ENCODE assay signal across 12 cellular contexts in the genomic region with DNA sequence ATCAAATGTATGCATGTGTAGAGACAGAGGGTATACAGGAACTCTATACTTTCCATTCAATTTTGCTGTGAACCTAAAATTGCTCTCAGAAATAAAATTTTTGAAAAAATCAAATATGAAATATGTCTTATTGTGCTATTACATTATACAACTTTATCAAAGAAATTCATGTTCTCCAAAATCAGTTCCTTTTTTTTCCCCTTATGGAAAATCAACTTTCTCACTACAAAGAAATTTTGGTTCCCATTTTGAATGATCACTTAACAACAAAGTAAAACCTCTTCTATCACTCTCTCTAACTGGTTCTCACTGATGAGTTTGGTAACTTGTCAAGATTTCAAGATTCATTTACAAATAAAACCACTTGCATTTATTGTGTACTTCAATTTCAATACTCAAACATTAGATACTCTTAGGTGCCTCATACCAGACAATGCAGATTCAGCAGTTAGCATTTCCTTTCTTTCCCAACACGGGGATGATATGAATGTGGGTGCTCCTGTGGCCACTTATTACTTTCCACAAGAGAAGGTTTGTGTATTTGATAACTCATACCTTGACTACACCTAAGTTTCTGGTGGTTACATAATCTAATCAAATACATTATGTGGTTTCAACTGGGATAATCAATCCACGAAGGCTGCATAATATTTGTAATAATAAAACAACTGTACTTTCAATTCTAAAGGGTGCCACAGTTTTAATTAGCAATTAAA. TPM values are rescaled to one million over a fixed set of nuclear protein-coding genes. Genes with fewer than 3 reads are reported as not detected.
DNase-seq lines count a peak whose midpoint lies in the region; ATAC-seq and TF ChIP-seq lines count a peak whose summit lies in the region.
"Had no signal": no experiment of that assay in that cellular context is flagged by ENCODE, and none has a peak within 500 bp of the region (broad histone marks: within the 10 kb centered on the region; RNA-seq: fewer than 3 reads in every experiment).

No MANE protein-coding gene starts in this region.

- intact Hi-C loops in activated CD4-positive, alpha-beta memory T cell treated with anti-CD3 and anti-CD28 coated beads for 36 hours (cut with micrococcal nuclease): loop anchor here (10.0 kb wide), 1 partner anchor 1650 kb away; a partner anchor contains a TSS

- no peak overlapping the region for H3K9ac ChIP-seq in MM.1S (ENCODE audit: low read length)

- H3K36me3 Mint-ChIP-seq in activated CD4-positive, alpha-beta memory T cell treated with anti-CD3 and anti-CD28 coated beads for 36 hours: peaks cover 1% of the 10 kb centered on the region
- H3K36me3 Mint-ChIP-seq in activated CD4-positive, alpha-beta memory T cell treated with anti-CD3 and anti-CD28 coated beads, Interleukin-2, amount 10 ng/mL, durations not matched to agents 7 days and 5 days (ENCODE audit: low read depth): peaks cover 16% of the 10 kb centered on the region
- H3K36me3 Mint-ChIP-seq in central memory CD8-positive, alpha-beta T cell (ENCODE audit: insufficient read depth): peaks cover 8% of the 10 kb centered on the region
- H3K36me3 Mint-ChIP-seq in stimulated activated effector memory CD8-positive, alpha-beta T cell treated with anti-CD3 and anti-CD28 coated beads, Interleukin-12 subunit alpha, Interleukin-12 subunit beta, amount 100 ng/mL, for 72 hours: peaks cover 4% of the 10 kb centered on the region

- peak; percentile 43 for DNase-seq in activated CD4-positive, alpha-beta memory T cell treated with anti-CD3 and anti-CD28 coated beads for 36 hours
- DNase-seq in activated CD4-positive, alpha-beta memory T cell treated with anti-CD3 and anti-CD28 coated beads, Interleukin-2, amount 10 ng/mL, durations not matched to agents 7 days and 5 days: no peak
- DNase-seq in MM.1S (no peak), SKM-1 treated with dmso at 0.1 percent for 144 hours (lab: John Stamatoyannopoulos, UW; ENCODE audit: unreplicated experiment) (no peak), midbrain (lab: John Stamatoyannopoulos, UW) (no peak), HCEC 1CT (no peak)
- no peak for DNase-seq in central memory CD8-positive, alpha-beta T cell (ENCODE audit: low spot score in 2 of 2)
- no peak for DNase-seq in stimulated activated effector memory CD8-positive, alpha-beta T cell treated with anti-CD3 and anti-CD28 coated beads, Interleukin-12 subunit alpha, Interleukin-12 subunit beta, amount 100 ng/mL, for 72 hours (ENCODE audit: low spot score in 2 of 2)
- DNase-seq: KG1, kidney had no signal

- no peak for ATAC-seq in central memory CD8-positive, alpha-beta T cell (replicated peaks; ENCODE audit: extremely low read depth, poor library complexity, severe bottlenecking)
- ATAC-seq in stimulated activated effector memory CD8-positive, alpha-beta T cell treated with anti-CD3 and anti-CD28 coated beads, Interleukin-12 subunit alpha, Interleukin-12 subunit beta, amount 100 ng/mL, for 72 hours: peak; percentile 80

- peaks cover 4% of the 10 kb centered on the region; the same call in 1 of the 2 replicates for H3F3A ChIP-seq in MM.1S (ENCODE audit: insufficient read depth, low read length)

- H2AFZ ChIP-seq in MM.1S (ENCODE audit: low read length): no peak overlapping the region

- no peak overlapping the region for H3K27ac ChIP-seq in MM.1S (ENCODE audit: low read length)
- H3K27ac ChIP-seq: SJSA1 had no signal

- H3K27me3 ChIP-seq in MM.1S (replicated peaks; ENCODE audit: insufficient read depth, low read length): no peaks in the 10 kb centered on the region
- H3K27me3 ChIP-seq: SJSA1 had no signal

- H3K4me1 Mint-ChIP-seq in activated CD4-positive, alpha-beta memory T cell treated with anti-CD3 and anti-CD28 coated beads for 36 hours (ENCODE audit: low read depth): peaks cover 60% of the 10 kb centered on the region
- H3K4me1 Mint-ChIP-seq in activated CD4-positive, alpha-beta memory T cell treated with anti-CD3 and anti-CD28 coated beads, Interleukin-2, amount 10 ng/mL, durations not matched to agents 7 days and 5 days: peaks cover 44% of the 10 kb centered on the region
- peaks cover 80% of the 10 kb centered on the region for H3K4me1 Mint-ChIP-seq in central memory CD8-positive, alpha-beta T cell
- peaks cover 75% of the 10 kb centered on the region for H3K4me1 Mint-ChIP-seq in stimulated activated effector memory CD8-positive, alpha-beta T cell treated with anti-CD3 and anti-CD28 coated beads, Interleukin-12 subunit alpha, Interleukin-12 subunit beta, amount 100 ng/mL, for 72 hours

- peak overlapping the region; percentile 25; the same call in 1 of the 2 replicates for H3K4me2 ChIP-seq in MM.1S (ENCODE audit: low read depth, low read length)

- no peak overlapping the region for H3K27ac Mint-ChIP-seq in activated CD4-positive, alpha-beta memory T cell treated with anti-CD3 and anti-CD28 coated beads for 36 hours
- H3K27ac Mint-ChIP-seq in activated CD4-positive, alpha-beta memory T cell treated with anti-CD3 and anti-CD28 coated beads, Interleukin-2, amount 10 ng/mL, durations not matched to agents 7 days and 5 days: no peak overlapping the region
- peak overlapping the region; percentile 67 for H3K27ac Mint-ChIP-seq in central memory CD8-positive, alpha-beta T cell (ENCODE audit: low read depth)
- H3K27ac Mint-ChIP-seq in stimulated activated effector memory CD8-positive, alpha-beta T cell treated with anti-CD3 and anti-CD28 coated beads, Interleukin-12 subunit alpha, Interleukin-12 subunit beta, amount 100 ng/mL, for 72 hours: no peak overlapping the region

- peaks cover 100% of the 10 kb centered on the region for H3K79me2 ChIP-seq in MM.1S (ENCODE audit: low read length)

- H3K4me1 ChIP-seq in MM.1S (ENCODE audit: low read length): peaks cover 22% of the 10 kb centered on the region

- no peaks in the 10 kb centered on the region for H3K9me3 Mint-ChIP-seq in activated CD4-positive, alpha-beta memory T cell treated with anti-CD3 and anti-CD28 coated beads for 36 hours
- H3K9me3 Mint-ChIP-seq in activated CD4-positive, alpha-beta memory T cell treated with anti-CD3 and anti-CD28 coated beads, Interleukin-2, amount 10 ng/mL, durations not matched to agents 7 days and 5 days: no peaks in the 10 kb centered on the region
- no peaks in the 10 kb centered on the region for H3K9me3 Mint-ChIP-seq in central memory CD8-positive, alpha-beta T cell
- H3K9me3 Mint-ChIP-seq in stimulated activated effector memory CD8-positive, alpha-beta T cell treated with anti-CD3 and anti-CD28 coated beads, Interleukin-12 subunit alpha, Interleukin-12 subunit beta, amount 100 ng/mL, for 72 hours: no peaks in the 10 kb centered on the region
- H3K9me3 Mint-ChIP-seq: brain had no signal

- H3K27me3 Mint-ChIP-seq in activated CD4-positive, alpha-beta memory T cell treated with anti-CD3 and anti-CD28 coated beads for 36 hours: no peaks in the 10 kb centered on the region
- no peaks in the 10 kb centered on the region for H3K27me3 Mint-ChIP-seq in activated CD4-positive, alpha-beta memory T cell treated with anti-CD3 and anti-CD28 coated beads, Interleukin-2, amount 10 ng/mL, durations not matched to agents 7 days and 5 days
- H3K27me3 Mint-ChIP-seq in central memory CD8-positive, alpha-beta T cell: no peaks in the 10 kb centered on the region
- H3K27me3 Mint-ChIP-seq: brain had no signal

- no peaks in the 10 kb centered on the region for H3K9me3 ChIP-seq in MM.1S (replicated peaks; ENCODE audit: insufficient read depth, low read length)
- H3K9me3 ChIP-seq: SJSA1 had no signal

- no peak overlapping the region for H3K4me3 ChIP-seq in MM.1S (ENCODE audit: low read length)
- H3K4me3 ChIP-seq: SJSA1 had no signal

- peaks cover 11% of the 10 kb centered on the region; the same call in 1 of the 2 replicates for H4K20me1 ChIP-seq in MM.1S (ENCODE audit: insufficient read depth, low read length)

- CTCF ChIA-PET in activated CD4-positive, alpha-beta memory T cell treated with anti-CD3 and anti-CD28 coated beads for 36 hours (lab: Charles Lee): no interaction called here
- CTCF ChIA-PET in activated CD4-positive, alpha-beta memory T cell treated with anti-CD3 and anti-CD28 coated beads, Interleukin-2, amount 10 ng/mL, durations not matched to agents 7 days and 5 days (lab: Charles Lee): no interaction called here

- no peaks in the 10 kb centered on the region for H3K36me3 ChIP-seq in MM.1S (replicated peaks; ENCODE audit: insufficient read depth, low read length)

- POLR2A ChIA-PET in activated CD4-positive, alpha-beta memory T cell treated with anti-CD3 and anti-CD28 coated beads for 36 hours (lab: Charles Lee): no interaction called here
- POLR2A ChIA-PET in activated CD4-positive, alpha-beta memory T cell treated with anti-CD3 and anti-CD28 coated beads, Interleukin-2, amount 10 ng/mL, durations not matched to agents 7 days and 5 days (lab: Charles Lee): no interaction called here

- no peaks in the 10 kb centered on the region for H3K9me2 ChIP-seq in MM.1S (replicated peaks; ENCODE audit: insufficient read depth, low read length)

- TF ChIP-seq CTCF in MM.1S (IDR thresholded peaks at IDR 0.05; ENCODE audit: low read length): no peak

- no peak overlapping the region for H3K4me3 Mint-ChIP-seq in activated CD4-positive, alpha-beta memory T cell treated with anti-CD3 and anti-CD28 coated beads for 36 hours
- no peak overlapping the region for H3K4me3 Mint-ChIP-seq in activated CD4-positive, alpha-beta memory T cell treated with anti-CD3 and anti-CD28 coated beads, Interleukin-2, amount 10 ng/mL, durations not matched to agents 7 days and 5 days
- H3K4me3 Mint-ChIP-seq in central memory CD8-positive, alpha-beta T cell: peak overlapping the region; percentile 10
- H3K4me3 Mint-ChIP-seq in stimulated activated effector memory CD8-positive, alpha-beta T cell treated with anti-CD3 and anti-CD28 coated beads, Interleukin-12 subunit alpha, Interleukin-12 subunit beta, amount 100 ng/mL, for 72 hours: no peak overlapping the region

RNA-seq across cellular contexts. Expression of a gene that starts 6.4 kb away (rescaled TPM):
- total RNA-seq in activated CD4-positive, alpha-beta memory T cell treated with anti-CD3 and anti-CD28 coated beads for 36 hours: 10 to 100 TPM; 35.2 to 36.9 TPM
- 10 to 100 TPM; 47.4 to 47.8 TPM for total RNA-seq in activated CD4-positive, alpha-beta memory T cell treated with anti-CD3 and anti-CD28 coated beads, Interleukin-2, amount 10 ng/mL, durations not matched to agents 7 days and 5 days
